9 cellular contexts compared by ENCODE assay signal in the genomic region with DNA sequence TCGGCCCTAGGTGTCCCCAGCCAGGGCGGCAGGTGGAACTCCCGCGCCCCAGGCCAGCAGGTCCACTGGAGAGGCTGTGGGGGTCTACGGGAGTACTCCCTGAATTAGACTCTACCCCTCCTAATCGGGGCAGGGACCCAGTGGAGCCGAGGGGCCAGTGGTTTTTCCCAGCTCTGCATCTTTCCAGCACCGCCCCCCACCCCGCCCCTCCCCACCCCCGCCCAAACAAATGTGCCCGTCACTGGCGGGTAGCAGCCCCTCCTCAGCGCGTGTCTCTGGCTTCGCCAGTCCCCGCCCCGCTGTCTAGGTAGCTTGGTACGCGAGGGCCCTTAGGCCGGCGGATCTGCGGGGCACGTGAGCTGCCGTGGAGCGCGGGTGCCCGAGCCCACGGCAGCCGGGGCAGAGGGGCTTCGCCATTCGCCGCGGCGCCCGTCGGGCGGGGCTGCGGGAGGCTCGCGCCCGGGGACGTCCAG. TPM values are rescaled to one million over a fixed set of nuclear protein-coding genes. Genes with fewer than 3 reads are reported as not detected.
DNase-seq lines count a peak whose midpoint lies in the region; ATAC-seq, FAIRE-seq and TF ChIP-seq lines count a peak whose summit lies in the region.
"Had no signal": no experiment of that assay in that cellular context is flagged by ENCODE, and none has a peak within 500 bp of the region (broad histone marks: within the 10 kb centered on the region; RNA-seq: fewer than 3 reads in every experiment).

No MANE protein-coding gene starts in this region.

- H3K27ac Mint-ChIP-seq in natural killer cell = no peak overlapping the region
- no peak overlapping the region for H3K27ac Mint-ChIP-seq in natural killer cell treated with Interleukin-12 subunit alpha and Interleukin-12 subunit beta and Interleukin-15 and Interleukin-18, amount 100 ng/mL, for 72 hours

- H3K27me3 Mint-ChIP-seq in natural killer cell (ENCODE audit: low read depth in 2 of 2) = peaks cover 64 to 72% of the 10 kb centered on the region in 2 donors
- peaks cover 44 to 57% of the 10 kb centered on the region in 2 donors for H3K27me3 Mint-ChIP-seq in natural killer cell treated with Interleukin-12 subunit alpha and Interleukin-12 subunit beta and Interleukin-15 and Interleukin-18, amount 100 ng/mL, for 72 hours

- 2 to 20% methylated on average over 1 to 42 of the region's 42 CpGs for WGBS in body of pancreas, 2 donors

- intact Hi-C loops in natural killer cell (cut with micrococcal nuclease) (loop anchor here (5.0 kb wide), 1 partner anchor 155 kb away; no protein-coding TSS in a partner anchor), body of pancreas (cut with DNase I) (no loop called here)

- no peak overlapping the region for H3K27ac ChIP-seq in body of pancreas
- H3K27ac ChIP-seq: neutrophil had no signal

- ATAC-seq in natural killer cell (peak in 2 of 3 donors; percentile 28 to 43), HG02678 (IDR thresholded peaks at IDR 0.05; ENCODE audit: unreplicated experiment) (no peak), body of pancreas (no peak)
- ATAC-seq in natural killer cell treated with Interleukin-12 subunit alpha and Interleukin-12 subunit beta and Interleukin-15 and Interleukin-18, amount 100 ng/mL, for 72 hours = no peak

- TF ChIP-seq POLR2A in body of pancreas (IDR thresholded peaks at IDR 0.05) = no peak

- H3K36me3 Mint-ChIP-seq in natural killer cell = no peaks in the 10 kb centered on the region
- no peaks in the 10 kb centered on the region for H3K36me3 Mint-ChIP-seq in natural killer cell treated with Interleukin-12 subunit alpha and Interleukin-12 subunit beta and Interleukin-15 and Interleukin-18, amount 100 ng/mL, for 72 hours

- H3K27me3 ChIP-seq in iPS-15b (ENCODE audit: control insufficient read depth, insufficient read depth, low read length) (peaks cover 3% of the 10 kb centered on the region), body of pancreas (no peaks in the 10 kb centered on the region)

- no peak for TF ChIP-seq CTCF in natural killer cell (IDR thresholded peaks at IDR 0.05)
- no peak for TF ChIP-seq CTCF in body of pancreas (IDR thresholded peaks at IDR 0.05)

- H3K4me3 ChIP-seq in iPS-15b (ENCODE audit: low read depth, low read length) (peak overlapping the region; percentile 45), body of pancreas (no peak overlapping the region)

- H3K36me3 ChIP-seq in iPS-15b (ENCODE audit: control insufficient read depth, insufficient read depth, low read length) (peaks cover 3% of the 10 kb centered on the region), body of pancreas (replicated peaks in 1 of 2; ENCODE audit: insufficient read depth in 1 of 2, low read depth in 2 of 2) (no peaks in the 10 kb centered on the region)
- H3K36me3 ChIP-seq: neutrophil had no signal

- H3K9ac ChIP-seq in iPS-15b (ENCODE audit: low read depth, low read length) = no peak overlapping the region

- FAIRE-seq in urothelium cell line (lab: Jason Lieb, UNC) = no peak

- H3K9me3 ChIP-seq in iPS-15b (ENCODE audit: control insufficient read depth, insufficient read depth, low read length) = no peaks in the 10 kb centered on the region
- no peaks in the 10 kb centered on the region for H3K9me3 ChIP-seq in body of pancreas
- H3K9me3 ChIP-seq: neutrophil had no signal

- H3K4me3 Mint-ChIP-seq in natural killer cell = no peak overlapping the region
- no peak overlapping the region for H3K4me3 Mint-ChIP-seq in natural killer cell treated with Interleukin-12 subunit alpha and Interleukin-12 subunit beta and Interleukin-15 and Interleukin-18, amount 100 ng/mL, for 72 hours

- H3K4me1 Mint-ChIP-seq in natural killer cell = peaks cover 10 to 20% of the 10 kb centered on the region in 2 donors
- peaks cover 15 to 16% of the 10 kb centered on the region in 2 donors for H3K4me1 Mint-ChIP-seq in natural killer cell treated with Interleukin-12 subunit alpha and Interleukin-12 subunit beta and Interleukin-15 and Interleukin-18, amount 100 ng/mL, for 72 hours (ENCODE audit: low read depth in 2 of 2)

- in situ Hi-C loops in KBM-7 (cut with MboI; ENCODE audit: low pct_unique_long_range_greater_than_20kb, low sequenced_read_pairs) = no loop called here

- H3K4me1 ChIP-seq in iPS-15b (ENCODE audit: control insufficient read depth, insufficient read depth, low read length) (peaks cover 8% of the 10 kb centered on the region), body of pancreas (peaks cover 8% of the 10 kb centered on the region)

- DNase-seq in natural killer cell = no peak
- no peak for DNase-seq in natural killer cell treated with Interleukin-12 subunit alpha and Interleukin-12 subunit beta and Interleukin-15 and Interleukin-18, amount 100 ng/mL, for 72 hours (ENCODE audit: low spot score)
- DNase-seq in NCI-H82 treated with DMSO at 0.1 percent for 48 hours (lab: John Stamatoyannopoulos, UW; ENCODE audit: unreplicated experiment) = peak; percentile 31
- DNase-seq in urothelium cell line (ENCODE audit: low spot score) = peak; percentile 68
- DNase-seq in body of pancreas = no peak
- DNase-seq in KBM-7 = no peak

- no peaks in the 10 kb centered on the region for H3K9me3 Mint-ChIP-seq in natural killer cell
- no peaks in the 10 kb centered on the region for H3K9me3 Mint-ChIP-seq in natural killer cell treated with Interleukin-12 subunit alpha and Interleukin-12 subunit beta and Interleukin-15 and Interleukin-18, amount 100 ng/mL, for 72 hours

RNA-seq across cellular contexts. Expression of gene UNC5A, which starts 7.0 kb away (rescaled TPM):
- total RNA-seq in natural killer cell (not detected), body of pancreas (under 1 TPM; 0.52 to 0.66 TPM)
- not detected for total RNA-seq in natural killer cell treated with Interleukin-12 subunit alpha and Interleukin-12 subunit beta and Interleukin-15 and Interleukin-18, amount 100 ng/mL, for 72 hours

Comparison
In these comparisons a context has a peak if more than half of its experiments do, and no peak if none do; other contexts are left out.
1. ATAC-seq: peak in natural killer cell (2 of 3); none in natural killer cell treated with Interleukin-12 subunit alpha and Interleukin-12 subunit beta and Interleukin-15 and Interleukin-18, amount 100 ng/mL, for 72 hours (0 of 2), HG02678 (single experiment) and body of pancreas (single experiment).
2. DNase-seq: peak in NCI-H82 treated with DMSO at 0.1 percent for 48 hours (single experiment) and urothelium cell line (single experiment); none in natural killer cell (single experiment), natural killer cell treated with Interleukin-12 subunit alpha and Interleukin-12 subunit beta and Interleukin-15 and Interleukin-18, amount 100 ng/mL, for 72 hours (single experiment), body of pancreas (0 of 4) and KBM-7 (single experiment).